ENCODE assay signal across 1 cellular context in genomic region chr3:127669541-127670228, GRCh38.
TF ChIP-seq lines count a peak whose summit lies in the region.

No MANE protein-coding gene starts in this region.

TF ChIP-seq in HEK293, 187 proteins besides CTCF, POLR2A, EP300 and RAD21 (continued from another document):
- TF ChIP-seq TCF7L2 (IDR thresholded peaks at IDR 0.05; ENCODE audit: borderline replicate concordance, low read depth, low read length) (no peak), KLF17 (tag by site-specific recombination; IDR thresholded peaks at IDR 0.05) (no peak), ZNF362 (tag by site-specific recombination; IDR thresholded peaks at IDR 0.05) (no peak), SCRT2 (tag by site-specific recombination; IDR thresholded peaks at IDR 0.05) (peak; percentile 69)
TF ChIP-seq in HEK293: peak in this region for 1.
